Comparison of ENCODE assay signal across 12 cellular contexts in genomic region chr9:137689745-137690529, GRCh38.
DNase-seq lines count a peak whose midpoint lies in the region; ATAC-seq and TF ChIP-seq lines count a peak whose summit lies in the region.
"Had no signal": no experiment of that assay in that cellular context is flagged by ENCODE, and none has a peak within 500 bp of the region (broad histone marks: within the 10 kb centered on the region; RNA-seq: fewer than 3 reads in every experiment).

No MANE protein-coding gene starts in this region.

- H3K14ac ChIP-seq in IMR-90 (replicated peaks; ENCODE audit: low read depth, low read length): no peak overlapping the region

- in situ Hi-C loops in IMR-90 (cut with MboI; ENCODE audit: low sequenced_read_pairs): no loop called here
- in situ Hi-C loops in brain microvascular endothelial cell (cut with HindIII; ENCODE audit: low pct_ligation_motif_present, low sequenced_read_pairs): no loop called here

- H2AK9ac ChIP-seq in IMR-90 (replicated peaks; ENCODE audit: low read depth, low read length, poor library complexity): no peak overlapping the region

- TF ChIP-seq CTCF in IMR-90 (conservative IDR thresholded peaks at IDR 0.05; ENCODE audit: low read depth, low read length): no peak
- no peak for TF ChIP-seq CTCF in brain microvascular endothelial cell (IDR thresholded peaks at IDR 0.05; ENCODE audit: low read depth, low read length, missing control alignments)
- TF ChIP-seq CTCF in mucosa of descending colon (IDR thresholded peaks at IDR 0.05): no peak
- TF ChIP-seq CTCF in GM10266 (IDR thresholded peaks at IDR 0.05; ENCODE audit: control insufficient read depth, insufficient read depth, low read depth, missing control alignments): no peak

- H3K27ac ChIP-seq in CD4-positive, CD25-positive, alpha-beta regulatory T cell (ENCODE audit: insufficient read depth, low read length, poor library complexity, severe bottlenecking): no peak overlapping the region
- H3K27ac ChIP-seq in IMR-90 (ENCODE audit: insufficient read depth, low read length): no peak overlapping the region; the same call in 1 of the 2 replicates
- H3K27ac ChIP-seq in brain microvascular endothelial cell: peak overlapping the region; percentile 52
- H3K27ac ChIP-seq: heart left ventricle had no signal

- H2BK15ac ChIP-seq in IMR-90 (ENCODE audit: low read depth, low read length): no peak overlapping the region

- H2AK5ac ChIP-seq in IMR-90 (ENCODE audit: low read depth, low read length): no peak overlapping the region

- H3K36me3 Mint-ChIP-seq in CD4-positive, CD25-positive, alpha-beta regulatory T cell: peaks cover 29% of the 10 kb centered on the region
- peaks cover 30% of the 10 kb centered on the region for H3K36me3 Mint-ChIP-seq in activated T-cell treated with anti-CD3 and anti-CD28 coated beads, Interleukin-2, amount 50 U/mL, for 4 hours (ENCODE audit: insufficient read depth)

- peaks cover 40 to 88% of the 10 kb centered on the region in 2 experiments for H3K79me1 ChIP-seq in IMR-90 (ENCODE audit: low read depth in 1 of 2, low read length in 2 of 2)

- H4K5ac ChIP-seq in IMR-90 (ENCODE audit: low read depth, low read length): no peak overlapping the region

- H2BK120ac ChIP-seq in IMR-90 (ENCODE audit: low read depth, low read length): no peak overlapping the region

- BruUV-seq in IMR-90 (replicated peaks; lab: Mats Ljungman, UMichigan): no TSS peak

- H3K27me3 Mint-ChIP-seq in CD4-positive, CD25-positive, alpha-beta regulatory T cell: no peaks in the 10 kb centered on the region
- no peaks in the 10 kb centered on the region for H3K27me3 Mint-ChIP-seq in activated T-cell treated with anti-CD3 and anti-CD28 coated beads, Interleukin-2, amount 50 U/mL, for 4 hours (ENCODE audit: low read depth)
- H3K27me3 Mint-ChIP-seq: activated CD4-positive, alpha-beta T cell treated with anti-CD3 and anti-CD28 coated beads, Interleukin-2, amount 10 ng/mL, durations not matched to agents 24 days and 14 days had no signal

- no peaks in the 10 kb centered on the region for H3K9me3 Mint-ChIP-seq in CD4-positive, CD25-positive, alpha-beta regulatory T cell
- no peaks in the 10 kb centered on the region for H3K9me3 Mint-ChIP-seq in activated T-cell treated with anti-CD3 and anti-CD28 coated beads, Interleukin-2, amount 50 U/mL, for 4 hours
- H3K9me3 Mint-ChIP-seq: activated CD4-positive, alpha-beta T cell treated with anti-CD3 and anti-CD28 coated beads, Interleukin-2, amount 10 ng/mL, durations not matched to agents 24 days and 14 days had no signal

- H3K23ac ChIP-seq in IMR-90 (ENCODE audit: low read depth, low read length): no peak overlapping the region

- 92% methylated on average over 6 of the region's 16 CpGs; no CpG with 5 or more reads in 1 of the 2 experiments for WGBS in IMR-90 (ENCODE audit: extremely low coverage in 2 of 2, insufficient read length in 1 of 2), 2 experiments

- CTCF ChIA-PET in IMR-90 (lab: Yijun Ruan, JAX): interaction anchor here (0.6 kb wide), 1 partner anchor 11 kb away, joined by 3 read pairs; no protein-coding TSS in a partner anchor

- no peaks in the 10 kb centered on the region for H3K9me3 ChIP-seq in CD4-positive, CD25-positive, alpha-beta regulatory T cell (ENCODE audit: control insufficient read depth in 2 of 2, low read length in 2 of 2)
- H3K9me3 ChIP-seq in IMR-90 (ENCODE audit: control insufficient read depth, insufficient read depth, low read length) (no peaks in the 10 kb centered on the region), mucosa of descending colon (no peaks in the 10 kb centered on the region)
- H3K9me3 ChIP-seq: heart left ventricle had no signal

- dilution Hi-C loops in IMR-90 (cut with HindIII; ENCODE audit: low sequenced_read_pairs, unreplicated experiment): no loop called here

- TF ChIP-seq RAD21 in IMR-90 (IDR thresholded peaks at IDR 0.05; ENCODE audit: low read length): no peak

- H3K4me1 ChIP-seq in CD4-positive, CD25-positive, alpha-beta regulatory T cell (ENCODE audit: control insufficient read depth, insufficient read depth, low read length, poor library complexity, severe bottlenecking): peaks cover 11% of the 10 kb centered on the region
- H3K4me1 ChIP-seq in IMR-90 (ENCODE audit: control insufficient read depth, insufficient read depth, low read length): peaks cover 5% of the 10 kb centered on the region
- no peaks in the 10 kb centered on the region for H3K4me1 ChIP-seq in mucosa of descending colon (ENCODE audit: low read depth)

- H3K4me3 ChIP-seq in CD4-positive, CD25-positive, alpha-beta regulatory T cell (ENCODE audit: low read depth, low read length): no peak overlapping the region
- H3K4me3 ChIP-seq in IMR-90 (ENCODE audit: insufficient read depth, low read depth, low read length): no peak overlapping the region
- H3K4me3 ChIP-seq in brain microvascular endothelial cell (ENCODE audit: low read depth, low read length): no peak overlapping the region
- H3K4me3 ChIP-seq in mucosa of descending colon: no peak overlapping the region
- H3K4me3 ChIP-seq: heart left ventricle had no signal

- H3K4ac ChIP-seq in IMR-90 (ENCODE audit: low read depth, low read length): no peak overlapping the region

- H3K4me1 Mint-ChIP-seq in CD4-positive, CD25-positive, alpha-beta regulatory T cell: peaks cover 33 to 68% (median 59%) of the 10 kb centered on the region in 4 donors
- H3K4me1 Mint-ChIP-seq in activated T-cell treated with anti-CD3 and anti-CD28 coated beads, Interleukin-2, amount 50 U/mL, for 4 hours (ENCODE audit: low read depth): peaks cover 59% of the 10 kb centered on the region

- H3K9me1 ChIP-seq in IMR-90 (ENCODE audit: insufficient read depth, low read length): peaks cover 24% of the 10 kb centered on the region

- TF ChIP-seq POLR2A in IMR-90 (IDR thresholded peaks at IDR 0.05; ENCODE audit: low read depth, low read length): no peak

- H3K27ac Mint-ChIP-seq in CD4-positive, CD25-positive, alpha-beta regulatory T cell: peak overlapping the region in 2 of 3 donors; percentile 23 to 36

- H3K56ac ChIP-seq in IMR-90 (ENCODE audit: extremely low read depth, insufficient read depth, low read length): no peak overlapping the region

- H3K9ac ChIP-seq in IMR-90 (ENCODE audit: low read depth, low read length): no peak overlapping the region

- H4K20me1 ChIP-seq in IMR-90 (ENCODE audit: insufficient read depth, low read length): peaks cover 75% of the 10 kb centered on the region

- no peak overlapping the region for H3K4me2 ChIP-seq in IMR-90 (ENCODE audit: low read depth, low read length)

- intact Hi-C loops in IMR-90 (cut with micrococcal nuclease): no loop called here
- intact Hi-C loops in mucosa of descending colon (cut with DNase I, micrococcal nuclease): no loop called here

- H3K4me3 Mint-ChIP-seq in CD4-positive, CD25-positive, alpha-beta regulatory T cell: peak overlapping the region in 1 of 4 donors; percentile 74
- H3K4me3 Mint-ChIP-seq in activated T-cell treated with anti-CD3 and anti-CD28 coated beads, Interleukin-2, amount 50 U/mL, for 4 hours: no peak overlapping the region
- H3K4me3 Mint-ChIP-seq: activated CD4-positive, alpha-beta T cell treated with anti-CD3 and anti-CD28 coated beads, Interleukin-2, amount 10 ng/mL, durations not matched to agents 24 days and 14 days had no signal

- H3K18ac ChIP-seq in IMR-90 (ENCODE audit: low read depth, low read length): no peak overlapping the region

- POLR2A ChIA-PET in IMR-90 (lab: Charles Lee; ENCODE audit: unreplicated experiment): no interaction called here

- H2BK20ac ChIP-seq in IMR-90 (ENCODE audit: low read depth, low read length): peak overlapping the region; percentile 16; the same call in 1 of the 2 replicates

- no peak for DNase-seq in CD4-positive, CD25-positive, alpha-beta regulatory T cell
- DNase-seq in IMR-90 (peak; percentile 76), brain microvascular endothelial cell (peak; percentile 52), mucosa of descending colon (no peak), NCI-H1048 (lab: John Stamatoyannopoulos, UW) (no peak), GM10266 (ENCODE audit: extremely low spot score) (no peak)
- no peak for DNase-seq in activated CD8-positive, alpha-beta memory T cell treated with anti-CD3 and anti-CD28 coated beads, Interleukin-2, amount 50 U/mL, for 4 hours
- DNase-seq in activated T-cell treated with anti-CD3 and anti-CD28 coated beads, Interleukin-2, amount 50 U/mL, for 4 hours: no peak
- DNase-seq: activated CD4-positive, alpha-beta T cell treated with anti-CD3 and anti-CD28 coated beads, Interleukin-2, amount 10 ng/mL, durations not matched to agents 24 days and 14 days; DMS79 treated with DMSO at 0.1 percent for 48 hours; heart left ventricle; stimulated activated CD4-positive, alpha-beta T cell treated with anti-CD3 and anti-CD28 coated beads, Interleukin-4, amount 100 ng/mL, for 4 hours had no signal

- H3K27me3 ChIP-seq in CD4-positive, CD25-positive, alpha-beta regulatory T cell (ENCODE audit: control insufficient read depth, insufficient read depth, low read length): no peaks in the 10 kb centered on the region
- H3K27me3 ChIP-seq in IMR-90 (ENCODE audit: control insufficient read depth, insufficient read depth, low read length): no peaks in the 10 kb centered on the region
- H3K27me3 ChIP-seq in brain microvascular endothelial cell (replicated peaks): no peaks in the 10 kb centered on the region
- H3K27me3 ChIP-seq: heart left ventricle had no signal

- no peak overlapping the region for H2BK5ac ChIP-seq in IMR-90 (ENCODE audit: low read depth, low read length, poor library complexity, severe bottlenecking)

- H2AFZ ChIP-seq in IMR-90 (replicated peaks; ENCODE audit: low read length, poor library complexity): no peak overlapping the region

- no peak for ATAC-seq in CD4-positive, CD25-positive, alpha-beta regulatory T cell (ENCODE audit: low read depth in 2 of 2)
- ATAC-seq in IMR-90 (ENCODE audit: low read depth): peak; percentile 57
- peak; percentile 63 for ATAC-seq in mucosa of descending colon
- ATAC-seq in activated T-cell treated with anti-CD3 and anti-CD28 coated beads, Interleukin-2, amount 50 U/mL, for 4 hours: no peak

- H3K36me3 ChIP-seq in CD4-positive, CD25-positive, alpha-beta regulatory T cell (ENCODE audit: control insufficient read depth, insufficient read depth, low read length): peaks cover 3% of the 10 kb centered on the region
- H3K36me3 ChIP-seq in IMR-90 (ENCODE audit: control insufficient read depth, insufficient read depth, low read length): no peaks in the 10 kb centered on the region
- H3K36me3 ChIP-seq in brain microvascular endothelial cell (replicated peaks): no peaks in the 10 kb centered on the region
- no peaks in the 10 kb centered on the region for H3K36me3 ChIP-seq in mucosa of descending colon (ENCODE audit: low read depth)
- H3K36me3 ChIP-seq: heart left ventricle had no signal

- no peak overlapping the region for H4K8ac ChIP-seq in IMR-90 (ENCODE audit: low read depth in 2 of 2, low read length in 2 of 2)

- H4K91ac ChIP-seq in IMR-90 (ENCODE audit: insufficient read depth, low read depth, low read length): no peak overlapping the region

TF ChIP-seq in IMR-90, 13 proteins besides CTCF, POLR2A, EP300 and RAD21:
- TF ChIP-seq CEBPB (IDR thresholded peaks at IDR 0.05; ENCODE audit: low read depth, low read length) (peak; percentile 88), RFX5 (IDR thresholded peaks at IDR 0.05; ENCODE audit: low read depth, low read length) (no peak)
TF ChIP-seq in IMR-90: peak in this region for 1.

Comparison
In these comparisons a context has a peak if more than half of its experiments do, and no peak if none do; other contexts are left out.
1. ATAC-seq: peak in IMR-90 (single experiment) and mucosa of descending colon (single experiment); none in CD4-positive, CD25-positive, alpha-beta regulatory T cell (0 of 2) and activated T-cell treated with anti-CD3 and anti-CD28 coated beads, Interleukin-2, amount 50 U/mL, for 4 hours (0 of 2).
2. DNase-seq: peak in IMR-90 (single experiment) and brain microvascular endothelial cell (single experiment); none in CD4-positive, CD25-positive, alpha-beta regulatory T cell (0 of 3), mucosa of descending colon (0 of 3), activated CD8-positive, alpha-beta memory T cell treated with anti-CD3 and anti-CD28 coated beads, Interleukin-2, amount 50 U/mL, for 4 hours (single experiment), NCI-H1048 (single experiment), GM10266 (single experiment) and activated T-cell treated with anti-CD3 and anti-CD28 coated beads, Interleukin-2, amount 50 U/mL, for 4 hours (single experiment).